ENCODE assay signal across 16 cellular contexts in genomic region chr9:36923025-36923625, GRCh38.
DNase-seq lines count a peak whose midpoint lies in the region; ATAC-seq and TF ChIP-seq lines count a peak whose summit lies in the region.
"Had no signal": no experiment of that assay in that cellular context is flagged by ENCODE, and none has a peak within 500 bp of the region (broad histone marks: within the 10 kb centered on the region; RNA-seq: fewer than 3 reads in every experiment).

No MANE protein-coding gene starts in this region.

- peak overlapping the region; percentile 43 to 54 for H3K4me3 Mint-ChIP-seq in activated T-cell treated with anti-CD3 and anti-CD28 coated beads, Interleukin-2, amount 50 U/mL, for 72 hours
- H3K4me3 Mint-ChIP-seq in IgD-negative memory B cell: no peak overlapping the region
- no peak overlapping the region for H3K4me3 Mint-ChIP-seq in memory B cell
- no peak overlapping the region for H3K4me3 Mint-ChIP-seq in stimulated activated memory B cell treated with anti-CD40 and anti-IgM and Interleukin-4, amounts not matched to agents 10 μg/mL and 1 μg/mL and 100 μg/mL, for 72 hours
- H3K4me3 Mint-ChIP-seq: CD4-positive, alpha-beta T cell; GM23338; HFFc6 had no signal

- ATAC-seq in activated T-cell treated with anti-CD3 and anti-CD28 coated beads, Interleukin-2, amount 50 U/mL, for 72 hours (replicated peaks in 1 of 2): no peak
- ATAC-seq in memory B cell (ENCODE audit: low read depth) (no peak), HG03045 (IDR thresholded peaks at IDR 0.05; ENCODE audit: unreplicated experiment) (no peak)
- no peak for ATAC-seq in stimulated activated memory B cell treated with anti-CD40 and anti-IgM and Interleukin-4, amounts not matched to agents 10 μg/mL and 1 μg/mL and 100 μg/mL, for 72 hours
- ATAC-seq: GM23338 had no signal

- H3K27ac Mint-ChIP-seq in activated T-cell treated with anti-CD3 and anti-CD28 coated beads, Interleukin-2, amount 50 U/mL, for 72 hours: no peak overlapping the region
- peak overlapping the region in 2 of 3 donors; percentile 71 to 88 for H3K27ac Mint-ChIP-seq in IgD-negative memory B cell
- H3K27ac Mint-ChIP-seq in memory B cell: peak overlapping the region; percentile 91
- H3K27ac Mint-ChIP-seq in stimulated activated memory B cell treated with anti-CD40 and anti-IgM and Interleukin-4, amounts not matched to agents 10 μg/mL and 1 μg/mL and 100 μg/mL, for 72 hours: peak overlapping the region; percentile 79
- H3K27ac Mint-ChIP-seq: CD4-positive, alpha-beta T cell; GM23338; HFFc6 had no signal

- no peaks in the 10 kb centered on the region for H3K36me3 Mint-ChIP-seq in activated T-cell treated with anti-CD3 and anti-CD28 coated beads, Interleukin-2, amount 50 U/mL, for 72 hours (ENCODE audit: insufficient read depth in 2 of 2)
- peaks cover 9% of the 10 kb centered on the region for H3K36me3 Mint-ChIP-seq in IgD-negative memory B cell
- peaks cover 54% of the 10 kb centered on the region for H3K36me3 Mint-ChIP-seq in memory B cell
- H3K36me3 Mint-ChIP-seq in stimulated activated memory B cell treated with anti-CD40 and anti-IgM and Interleukin-4, amounts not matched to agents 10 μg/mL and 1 μg/mL and 100 μg/mL, for 72 hours: peaks cover 87% of the 10 kb centered on the region

- H3K27me3 Mint-ChIP-seq in activated T-cell treated with anti-CD3 and anti-CD28 coated beads, Interleukin-2, amount 50 U/mL, for 72 hours (ENCODE audit: low read depth): peaks cover 57% of the 10 kb centered on the region
- H3K27me3 Mint-ChIP-seq in IgD-negative memory B cell: no peaks in the 10 kb centered on the region
- no peaks in the 10 kb centered on the region for H3K27me3 Mint-ChIP-seq in memory B cell
- H3K27me3 Mint-ChIP-seq in stimulated activated memory B cell treated with anti-CD40 and anti-IgM and Interleukin-4, amounts not matched to agents 10 μg/mL and 1 μg/mL and 100 μg/mL, for 72 hours: no peaks in the 10 kb centered on the region

- TF ChIP-seq CTCF in GM10266 (IDR thresholded peaks at IDR 0.05; ENCODE audit: control insufficient read depth, insufficient read depth, low read depth, missing control alignments): no peak

- peaks cover 59% of the 10 kb centered on the region for H3K4me1 Mint-ChIP-seq in activated T-cell treated with anti-CD3 and anti-CD28 coated beads, Interleukin-2, amount 50 U/mL, for 72 hours (ENCODE audit: low read depth)
- H3K4me1 Mint-ChIP-seq in IgD-negative memory B cell (peaks cover 17 to 32% (median 25%) of the 10 kb centered on the region in 3 donors), memory B cell (peaks cover 45% of the 10 kb centered on the region)
- peaks cover 80% of the 10 kb centered on the region for H3K4me1 Mint-ChIP-seq in stimulated activated memory B cell treated with anti-CD40 and anti-IgM and Interleukin-4, amounts not matched to agents 10 μg/mL and 1 μg/mL and 100 μg/mL, for 72 hours
- H3K4me1 Mint-ChIP-seq: GM23338 had no signal

- H3K9me3 Mint-ChIP-seq in activated T-cell treated with anti-CD3 and anti-CD28 coated beads, Interleukin-2, amount 50 U/mL, for 72 hours: no peaks in the 10 kb centered on the region
- H3K9me3 Mint-ChIP-seq in IgD-negative memory B cell (no peaks in the 10 kb centered on the region), memory B cell (no peaks in the 10 kb centered on the region)
- H3K9me3 Mint-ChIP-seq in stimulated activated memory B cell treated with anti-CD40 and anti-IgM and Interleukin-4, amounts not matched to agents 10 μg/mL and 1 μg/mL and 100 μg/mL, for 72 hours: no peaks in the 10 kb centered on the region
- H3K9me3 Mint-ChIP-seq: CD4-positive, alpha-beta T cell; GM23338; HFFc6 had no signal

- DNase-seq in activated T-cell treated with anti-CD3 and anti-CD28 coated beads, Interleukin-2, amount 50 U/mL, for 72 hours: no peak
- DNase-seq in activated T-cell treated with anti-CD3 and anti-CD28 coated beads for 4 hours: no peak
- DNase-seq in memory B cell (ENCODE audit: low spot score in 2 of 2): no peak
- DNase-seq in GM10266 (ENCODE audit: extremely low spot score): no peak
- no peak for DNase-seq in NCI-H2227 (lab: John Stamatoyannopoulos, UW; ENCODE audit: unreplicated experiment)
- DNase-seq: CD4-positive, alpha-beta T cell; DND-41; GDM1; HFFc6; NCI-H1436 treated with DMSO at 0.1 percent for 48 hours; NCI-H226; NCI-H526 had no signal

Comparison
In these comparisons a context has a peak if more than half of its experiments do, and no peak if none do; other contexts are left out.
1. H3K4me3 Mint-ChIP-seq: peak in activated T-cell treated with anti-CD3 and anti-CD28 coated beads, Interleukin-2, amount 50 U/mL, for 72 hours (2 of 2); none in IgD-negative memory B cell (0 of 4), memory B cell (single experiment) and stimulated activated memory B cell treated with anti-CD40 and anti-IgM and Interleukin-4, amounts not matched to agents 10 μg/mL and 1 μg/mL and 100 μg/mL, for 72 hours (single experiment).